ENCODE assay signal across 11 cellular contexts in genomic region chr17:76138234-76138895, GRCh38. TPM values are rescaled to one million over a fixed set of nuclear protein-coding genes. Genes with fewer than 3 reads are reported as not detected.
DNase-seq lines count a peak whose midpoint lies in the region; ATAC-seq and TF ChIP-seq lines count a peak whose summit lies in the region.
"Had no signal": no experiment of that assay in that cellular context is flagged by ENCODE, and none has a peak within 500 bp of the region (broad histone marks: within the 10 kb centered on the region; RNA-seq: fewer than 3 reads in every experiment).

No MANE protein-coding gene starts in this region.

- peaks cover 0 to 3% (median 0%) of the 10 kb centered on the region in 5 experiments for H3K9me3 Mint-ChIP-seq in brain

- H3K4me3 Mint-ChIP-seq in brain (peak overlapping the region; percentile 50 to 89 (median 69)), T-helper 17 cell (no peak overlapping the region)

- no peak for TF ChIP-seq CTCF in brain (conservative IDR thresholded peaks at IDR 0.05)

- H3K27ac Mint-ChIP-seq in brain (peak overlapping the region; percentile 73 to 98 (median 94)), T-helper 17 cell (no peak overlapping the region)
- H3K27ac Mint-ChIP-seq: CD4-positive, CD25-positive, alpha-beta regulatory T cell had no signal

- no peaks in the 10 kb centered on the region for H3K9me3 ChIP-seq in T-helper 17 cell (ENCODE audit: control insufficient read depth, low read length, poor library complexity, severe bottlenecking)

- peaks cover 16% of the 10 kb centered on the region for H3K27me3 Mint-ChIP-seq in brain
- peaks cover 6% of the 10 kb centered on the region for H3K27me3 Mint-ChIP-seq in T-helper 17 cell

- DNase-seq in Ammon's horn (ENCODE audit: low spot score) (peak; percentile 82), M059J (ENCODE audit: low read depth) (peak; percentile 38), medulla oblongata (ENCODE audit: extremely low spot score) (peak; percentile 83), NCI-H2171 treated with DMSO at 0.1 percent for 48 hours (lab: John Stamatoyannopoulos, UW) (no peak), T-helper 17 cell (no peak)
- DNase-seq: CD4-positive, CD25-positive, alpha-beta regulatory T cell; left colon had no signal

- no peak for ATAC-seq in GM21825 (IDR thresholded peaks at IDR 0.05; ENCODE audit: unreplicated experiment)
- ATAC-seq in T-helper 17 cell, result no peak
- ATAC-seq in GM19351 (IDR thresholded peaks at IDR 0.05; ENCODE audit: unreplicated experiment), result no peak
- ATAC-seq: left colon had no signal

- peaks cover 75% of the 10 kb centered on the region for H3K4me1 Mint-ChIP-seq in brain
- peaks cover 35% of the 10 kb centered on the region for H3K4me1 Mint-ChIP-seq in T-helper 17 cell

- H3K36me3 Mint-ChIP-seq in brain, result no peaks in the 10 kb centered on the region
- H3K36me3 Mint-ChIP-seq in T-helper 17 cell (ENCODE audit: low read depth), result peaks cover 2% of the 10 kb centered on the region
- H3K36me3 Mint-ChIP-seq: CD4-positive, CD25-positive, alpha-beta regulatory T cell had no signal

RNA-seq across cellular contexts. Expression of gene FOXJ1, which starts 2.7 kb away (rescaled TPM):
- not detected in 2 replicates for total RNA-seq in M059J (2014; rRNA removed; shearing (Covaris generic))
- polyA plus RNA-seq in brain (ENCODE audit: insufficient read depth, low read depth, low replicate concordance), result 2.4 TPM
- 1 to 10 TPM; 1.3 to 2.1 TPM for total RNA-seq in T-helper 17 cell
- total RNA-seq: SK-MEL-5 had no signal

RNA-seq across cellular contexts. Expression of gene EXOC7, which starts 34.8 kb away (rescaled TPM):
- total RNA-seq in M059J (2014; rRNA removed; shearing (Covaris generic)), result 39.0 and 69.9 TPM in 2 replicates
- polyA plus RNA-seq in brain (ENCODE audit: insufficient read depth, low read depth, low replicate concordance), result 92.0 TPM
- total RNA-seq in T-helper 17 cell, result 10 to 100 TPM; 80.7 to 85.3 TPM

RNA-seq across cellular contexts. Expression of gene ZACN, which starts 59.4 kb away (rescaled TPM):
- 0.02 TPM in 1 of 2 replicates, not detected in the other for total RNA-seq in M059J (2014; rRNA removed; shearing (Covaris generic))
- 0.24 TPM for polyA plus RNA-seq in brain (ENCODE audit: insufficient read depth, low read depth, low replicate concordance)
- total RNA-seq in T-helper 17 cell, result under 1 TPM in 1 of 2 donors, not detected in 1; 0.68 TPM

Comparison
In these comparisons a context has a peak if more than half of its experiments do, and no peak if none do; other contexts are left out.
1. DNase-seq: peak in Ammon's horn (single experiment), M059J (single experiment) and medulla oblongata (single experiment); none in NCI-H2171 treated with DMSO at 0.1 percent for 48 hours (single experiment) and T-helper 17 cell (0 of 3).